27 cellular contexts compared by ENCODE assay signal in genomic region chr7:80847895-80848294, GRCh38.
"Had no signal": no experiment of that assay in that cellular context is flagged by ENCODE, and none has a peak within 500 bp of the region (broad histone marks: within the 10 kb centered on the region; RNA-seq: fewer than 3 reads in every experiment).

No MANE protein-coding gene starts in this region.

- FAIRE-seq: endothelial cell of umbilical vein, keratinocyte, small intestine had no signal

- H3K27ac ChIP-seq: gastrocnemius medialis, hepatocyte, upper lobe of left lung had no signal

- H3K9me3 ChIP-seq: breast epithelium, gastrocnemius medialis, mucosa of descending colon, upper lobe of left lung had no signal

- H3K27me3 Mint-ChIP-seq: activated CD4-positive, alpha-beta T cell treated with anti-CD3 and anti-CD28 coated beads for 36 hours; activated naive CD8-positive, alpha-beta T cell treated with anti-CD3 and anti-CD28 coated beads, Interleukin-2, amount 10 ng/mL, durations not matched to agents 7 days and 5 days; stimulated activated naive CD8-positive, alpha-beta T cell treated with anti-CD3 and anti-CD28 coated beads, Interleukin-15, Interleukin-2, amounts not matched to agents 100 ng/mL and 50 ng/mL, for 24 hours; T-cell had no signal

- H3K4me3 ChIP-seq: breast epithelium, gastrocnemius medialis, hepatocyte, mucosa of descending colon, upper lobe of left lung had no signal

- H3K27me3 ChIP-seq: breast epithelium, gastrocnemius medialis, hepatocyte, upper lobe of left lung had no signal

- H3K36me3 Mint-ChIP-seq: activated naive CD8-positive, alpha-beta T cell treated with anti-CD3 and anti-CD28 coated beads, Interleukin-2, amount 10 ng/mL, durations not matched to agents 7 days and 5 days; stimulated activated effector memory CD8-positive, alpha-beta T cell treated with anti-CD3 and anti-CD28 coated beads, Interleukin-12 subunit alpha, Interleukin-12 subunit beta, amount 100 ng/mL, for 72 hours; T-cell had no signal

- H3K36me3 ChIP-seq: breast epithelium, gastrocnemius medialis, upper lobe of left lung had no signal

- H3K4me3 Mint-ChIP-seq: activated CD4-positive, alpha-beta T cell treated with anti-CD3 and anti-CD28 coated beads for 36 hours; activated naive CD4-positive, alpha-beta T cell treated with anti-CD3 and anti-CD28 coated beads for 36 hours; activated naive CD8-positive, alpha-beta T cell treated with anti-CD3 and anti-CD28 coated beads, Interleukin-2, amount 10 ng/mL, durations not matched to agents 7 days and 5 days; activated T-helper 1 cell treated with anti-CD3 and anti-CD28 coated beads, Interleukin-12 subunit alpha, Interleukin-12 subunit beta, Interleukin-2, Interleukin-4 antibody, amounts not matched to agents 30 ng/mL and 10 ng/mL and 1 ng/mL, durations not matched to agents 14 hours and 24 hours and 36 hours; nephron; stimulated activated effector memory CD8-positive, alpha-beta T cell treated with anti-CD3 and anti-CD28 coated beads, Interleukin-12 subunit alpha, Interleukin-12 subunit beta, amount 100 ng/mL, for 72 hours; stimulated activated naive CD8-positive, alpha-beta T cell treated with anti-CD3 and anti-CD28 coated beads, Interleukin-15, Interleukin-2, amounts not matched to agents 100 ng/mL and 50 ng/mL, for 24 hours; T-cell; T-helper 2 cell treated with Interferon-gamma antibody and Interleukin-4, amounts not matched to agents 5 μg/mL and 100 μg/mL, for 36 hours had no signal

- H3K4me1 Mint-ChIP-seq: activated CD4-positive, alpha-beta T cell treated with anti-CD3 and anti-CD28 coated beads for 36 hours; activated naive CD8-positive, alpha-beta T cell treated with anti-CD3 and anti-CD28 coated beads, Interleukin-2, amount 10 ng/mL, durations not matched to agents 7 days and 5 days; stimulated activated effector memory CD8-positive, alpha-beta T cell treated with anti-CD3 and anti-CD28 coated beads, Interleukin-12 subunit alpha, Interleukin-12 subunit beta, amount 100 ng/mL, for 72 hours; T-cell had no signal

- H3K27ac Mint-ChIP-seq: activated CD4-positive, alpha-beta T cell treated with anti-CD3 and anti-CD28 coated beads for 36 hours; activated naive CD4-positive, alpha-beta T cell treated with anti-CD3 and anti-CD28 coated beads for 36 hours; activated naive CD8-positive, alpha-beta T cell treated with anti-CD3 and anti-CD28 coated beads, Interleukin-2, amount 10 ng/mL, durations not matched to agents 7 days and 5 days; activated T-helper 1 cell treated with anti-CD3 and anti-CD28 coated beads, Interleukin-12 subunit alpha, Interleukin-12 subunit beta, Interleukin-2, Interleukin-4 antibody, amounts not matched to agents 30 ng/mL and 10 ng/mL and 1 ng/mL, durations not matched to agents 14 hours and 24 hours and 36 hours; nephron; stimulated activated effector memory CD8-positive, alpha-beta T cell treated with anti-CD3 and anti-CD28 coated beads, Interleukin-12 subunit alpha, Interleukin-12 subunit beta, amount 100 ng/mL, for 72 hours; stimulated activated naive CD8-positive, alpha-beta T cell treated with anti-CD3 and anti-CD28 coated beads, Interleukin-15, Interleukin-2, amounts not matched to agents 100 ng/mL and 50 ng/mL, for 24 hours; T-cell; T-helper 2 cell treated with Interferon-gamma antibody and Interleukin-4, amounts not matched to agents 5 μg/mL and 100 μg/mL, for 36 hours had no signal

- H3K9me3 Mint-ChIP-seq: activated naive CD4-positive, alpha-beta T cell treated with anti-CD3 and anti-CD28 coated beads for 36 hours; activated naive CD8-positive, alpha-beta T cell treated with anti-CD3 and anti-CD28 coated beads, Interleukin-2, amount 10 ng/mL, durations not matched to agents 7 days and 5 days; activated T-helper 1 cell treated with anti-CD3 and anti-CD28 coated beads, Interleukin-12 subunit alpha, Interleukin-12 subunit beta, Interleukin-2, Interleukin-4 antibody, amounts not matched to agents 30 ng/mL and 10 ng/mL and 1 ng/mL, durations not matched to agents 14 hours and 24 hours and 36 hours; nephron had no signal

- DNase-seq: activated CD4-positive, alpha-beta T cell treated with anti-CD3 and anti-CD28 coated beads for 36 hours; activated CD4-positive, alpha-beta T cell treated with anti-CD3 and anti-CD28 coated beads, Interleukin-2, amount 50 U/mL, for 4 hours; activated CD4-positive, CD25-positive, alpha-beta regulatory T cell; activated CD8-positive, alpha-beta memory T cell treated with anti-CD3 and anti-CD28 coated beads for 24 hours; activated effector memory CD4-positive, alpha-beta T cell treated with anti-CD3 and anti-CD28 coated beads, Interleukin-2, amount 50 U/mL, for 16 hours; activated naive CD4-positive, alpha-beta T cell treated with anti-CD3 and anti-CD28 coated beads for 36 hours; activated naive CD8-positive, alpha-beta T cell treated with anti-CD3 and anti-CD28 coated beads, Interleukin-2, amount 10 ng/mL, durations not matched to agents 7 days and 5 days; activated T-cell treated with anti-CD3 and anti-CD28 coated beads, Interleukin-2, amount 50 U/mL, for 1 hour; amygdala; central memory CD4-positive, alpha-beta T cell; gastrocnemius medialis; left cardiac atrium; left ventricle myocardium superior; mucosa of descending colon; small intestine; stimulated activated CD4-positive, alpha-beta T cell treated with anti-CD3 and anti-CD28 coated beads, Interleukin-4, amount 100 ng/mL, for 24 hours; T-cell; upper lobe of left lung had no signal
